In the genomic region with DNA sequence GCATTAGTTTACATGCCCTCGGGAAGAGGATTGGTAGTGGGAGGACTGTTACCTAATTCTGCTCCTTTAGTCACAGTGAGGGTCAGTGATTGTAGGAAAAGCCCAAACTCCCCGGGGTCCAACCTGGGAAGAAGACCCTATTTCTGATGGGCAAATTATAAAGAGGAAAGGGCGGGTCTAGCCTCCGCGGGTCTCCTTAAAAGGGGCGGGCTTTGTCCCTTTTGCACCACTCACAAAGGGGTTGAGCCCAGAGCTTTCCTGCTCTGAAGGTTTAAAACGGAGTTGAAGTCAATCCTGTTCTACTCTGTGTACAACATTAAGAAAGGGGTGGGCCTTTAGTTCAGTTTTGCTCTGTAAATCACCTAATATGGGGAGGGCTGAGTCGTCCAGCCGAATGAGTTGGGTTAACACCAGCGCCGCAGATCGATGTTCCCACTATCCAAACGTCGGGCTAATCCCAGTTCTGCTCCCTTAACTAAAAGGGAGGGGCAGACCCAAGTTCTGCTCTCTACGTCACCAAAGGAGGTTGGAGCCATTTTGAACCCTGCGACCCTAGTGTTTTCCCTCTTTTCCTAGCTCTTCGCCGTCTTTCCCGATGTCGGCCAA, we compare ENCODE assay signal across 1 cellular context.
TF ChIP-seq lines count a peak whose summit lies in the region.

No MANE protein-coding gene starts in this region.

TF ChIP-seq in endothelial cell of umbilical vein, 7 proteins besides CTCF, POLR2A, EP300 and RAD21:
- peak; percentile 31 for TF ChIP-seq POLR2AphosphoS5 (IDR thresholded peaks at IDR 0.05; ENCODE audit: insufficient read depth, low read depth, low read length)
- TF ChIP-seq, protein P1, sequence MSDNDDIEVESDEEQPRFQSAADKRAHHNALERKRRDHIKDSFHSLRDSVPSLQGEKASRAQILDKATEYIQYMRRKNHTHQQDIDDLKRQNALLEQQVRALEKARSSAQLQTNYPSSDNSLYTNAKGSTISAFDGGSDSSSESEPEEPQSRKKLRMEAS (IDR thresholded peaks at IDR 0.05; ENCODE audit: insufficient read depth, insufficient read length): no peak
TF ChIP-seq in endothelial cell of umbilical vein: peak in this region for 1.
